Comparison of ENCODE assay signal across 15 cellular contexts in genomic region chr13:20044086-20044485, GRCh38.
"Had no signal": no experiment of that assay in that cellular context is flagged by ENCODE, and none has a peak within 500 bp of the region (broad histone marks: within the 10 kb centered on the region; RNA-seq: fewer than 3 reads in every experiment).

No MANE protein-coding gene starts in this region.

- H3K27ac ChIP-seq: brain microvascular endothelial cell, foreskin keratinocyte, pancreas, stomach, testis had no signal

- H3K4me1 ChIP-seq: foreskin keratinocyte, pancreas, testis had no signal

- DNase-seq: activated CD4-positive, alpha-beta T cell treated with anti-CD3 and anti-CD28 coated beads for 48 hours; activated CD8-positive, alpha-beta memory T cell treated with anti-CD3 and anti-CD28 coated beads, Interleukin-2, amount 50 U/mL, for 48 hours; activated naive CD4-positive, alpha-beta T cell treated with anti-CD3 and anti-CD28 coated beads, Interleukin-2, amount 50 U/mL, for 16 hours; amniotic stem cell; brain microvascular endothelial cell; cerebellar nuclear complex; effector CD8-positive, alpha-beta T cell; foreskin keratinocyte; stimulated activated CD4-positive, alpha-beta T cell treated with anti-CD3 and anti-CD28 coated beads, Interleukin-12 subunit alpha, Interleukin-12 subunit beta, amount 100 ng/mL, for 4 hours; stimulated activated CD4-positive, alpha-beta T cell treated with anti-CD3 and anti-CD28 coated beads, Interleukin-2, amount 100 ng/mL, for 24 hours; stomach; T-helper 1 cell; testis had no signal

- H3K27me3 ChIP-seq: brain microvascular endothelial cell, foreskin keratinocyte, pancreas, stomach, testis had no signal

- H3K4me3 ChIP-seq: lung, pancreas, stomach, testis had no signal

- ATAC-seq: foreskin keratinocyte had no signal

- H3K9me3 ChIP-seq: pancreas, stomach, testis had no signal
